In genomic region chr6:106509420-106510089, GRCh38 we compare ENCODE assay signal across 9 cellular contexts.
DNase-seq lines count a peak whose midpoint lies in the region; ATAC-seq and TF ChIP-seq lines count a peak whose summit lies in the region.
"Had no signal": no experiment of that assay in that cellular context is flagged by ENCODE, and none has a peak within 500 bp of the region (broad histone marks: within the 10 kb centered on the region; RNA-seq: fewer than 3 reads in every experiment).

No MANE protein-coding gene starts in this region.

- CTCF ChIA-PET in activated B cell treated with CpG ODN at 0.5 μM for 24 hours (lab: Charles Lee) = interaction anchor here (0.8 to 6.5 kb wide), 17 partner anchors 9 to 470 kb away, joined by 3 to 94 read pairs (median 6); no protein-coding TSS in a partner anchor

- no peaks in the 10 kb centered on the region for H3K36me3 ChIP-seq in iPS DF 6.9 (ENCODE audit: control insufficient read depth, insufficient read depth, low read length)

- TF ChIP-seq CTCF in activated B cell treated with CpG ODN at 0.5 μM for 24 hours (IDR thresholded peaks at IDR 0.05) = no peak

- no peaks in the 10 kb centered on the region for H3K9me3 ChIP-seq in iPS DF 6.9 (ENCODE audit: control insufficient read depth, insufficient read depth, low read length)

- intact Hi-C loops in activated B cell treated with CpG ODN at 0.5 μM for 24 hours (cut with micrococcal nuclease) = loop anchor here (2.0 to 10.0 kb wide), 5 partner anchors 15 to 515 kb away; partner anchors contain the start of genes CRYBG1 and PRDM1

- peak; percentile 16 for ATAC-seq in activated B cell treated with CpG ODN at 0.5 μM for 24 hours (ENCODE audit: low read depth)
- peak; percentile 45 for ATAC-seq in stimulated activated naive CD8-positive, alpha-beta T cell treated with anti-CD3 and anti-CD28 coated beads, Interleukin-15, Interleukin-2, amounts not matched to agents 100 U/mL and 50 U/mL, for 24 hours

- no peak overlapping the region for H3K27ac ChIP-seq in iPS DF 6.9 (ENCODE audit: low read length)

- no CpG with 5 or more reads among the region's 25 CpGs for WGBS in iPS DF 6.9 (ENCODE audit: insufficient coverage, insufficient read length)

- no peaks in the 10 kb centered on the region for H3K36me3 Mint-ChIP-seq in T-helper 2 cell treated with Interferon-gamma antibody and Interleukin-4, amounts not matched to agents 5 μg/mL and 100 μg/mL, for 36 hours (ENCODE audit: low read depth)
- H3K36me3 Mint-ChIP-seq in activated B cell treated with CpG ODN at 0.5 μM for 24 hours (ENCODE audit: low read depth) = peaks cover 3% of the 10 kb centered on the region

- H3K4me3 Mint-ChIP-seq in T-helper 2 cell treated with Interferon-gamma antibody and Interleukin-4, amounts not matched to agents 5 μg/mL and 100 μg/mL, for 36 hours = peak overlapping the region; percentile 89
- peak overlapping the region; percentile 97 for H3K4me3 Mint-ChIP-seq in activated B cell treated with CpG ODN at 0.5 μM for 24 hours

- no peak overlapping the region for H3K27ac Mint-ChIP-seq in T-helper 2 cell treated with Interferon-gamma antibody and Interleukin-4, amounts not matched to agents 5 μg/mL and 100 μg/mL, for 36 hours
- peak overlapping the region; percentile 74 for H3K27ac Mint-ChIP-seq in activated B cell treated with CpG ODN at 0.5 μM for 24 hours

- peaks cover 36% of the 10 kb centered on the region for H3K4me1 Mint-ChIP-seq in T-helper 2 cell treated with Interferon-gamma antibody and Interleukin-4, amounts not matched to agents 5 μg/mL and 100 μg/mL, for 36 hours (ENCODE audit: low read depth)
- H3K4me1 Mint-ChIP-seq in activated B cell treated with CpG ODN at 0.5 μM for 24 hours = peaks cover 38% of the 10 kb centered on the region

- POLR2A ChIA-PET in activated B cell treated with CpG ODN at 0.5 μM for 24 hours (lab: Charles Lee) = interaction anchor here (0.5 to 6.4 kb wide), 8 partner anchors 14 to 174 kb away, joined by 3 to 201 read pairs (median 6); no protein-coding TSS in a partner anchor

- peaks cover 31% of the 10 kb centered on the region for H3K27me3 ChIP-seq in iPS DF 6.9 (ENCODE audit: control insufficient read depth, insufficient read depth, low read length)

- no peak for DNase-seq in T-helper 2 cell treated with Interferon-gamma antibody and Interleukin-4, amounts not matched to agents 5 μg/mL and 100 μg/mL, for 36 hours (ENCODE audit: low spot score)
- DNase-seq in T-helper 2 cell = no peak
- peak; percentile 29 for DNase-seq in activated B cell treated with CpG ODN at 0.5 μM for 24 hours
- no peak for DNase-seq in iPS DF 6.9 (ENCODE audit: low read depth, low spot score)
- DNase-seq in stimulated activated naive CD8-positive, alpha-beta T cell treated with anti-CD3 and anti-CD28 coated beads, Interleukin-15, Interleukin-2, amounts not matched to agents 100 U/mL and 50 U/mL, for 24 hours = peak; percentile 60
- DNase-seq in hippocampal formation (lab: John Stamatoyannopoulos, UW) = no peak
- no peak for DNase-seq in SHP77 (lab: John Stamatoyannopoulos, UW)
- no peak for DNase-seq in activated CD4-positive, CD25-positive, alpha-beta regulatory T cell treated with anti-CD3 and anti-CD28 coated beads, Interleukin-2, amount 50 U/mL, for 72 hours
- DNase-seq: NCI-H1105 had no signal

- H3K4me1 ChIP-seq in iPS DF 6.9 (ENCODE audit: control insufficient read depth, insufficient read depth, low read length) = peaks cover 3% of the 10 kb centered on the region

- no peaks in the 10 kb centered on the region for H3K9me3 Mint-ChIP-seq in T-helper 2 cell treated with Interferon-gamma antibody and Interleukin-4, amounts not matched to agents 5 μg/mL and 100 μg/mL, for 36 hours
- H3K9me3 Mint-ChIP-seq in activated B cell treated with CpG ODN at 0.5 μM for 24 hours = no peaks in the 10 kb centered on the region

- H3K27me3 Mint-ChIP-seq in T-helper 2 cell treated with Interferon-gamma antibody and Interleukin-4, amounts not matched to agents 5 μg/mL and 100 μg/mL, for 36 hours (ENCODE audit: low read depth) = peaks cover 11% of the 10 kb centered on the region
- no peaks in the 10 kb centered on the region for H3K27me3 Mint-ChIP-seq in activated B cell treated with CpG ODN at 0.5 μM for 24 hours

- peak overlapping the region; percentile 36; the same call in 1 of the 2 replicates for H3K4me3 ChIP-seq in iPS DF 6.9 (ENCODE audit: low read length)

Comparison
In these comparisons a context has a peak if more than half of its experiments do, and no peak if none do; other contexts are left out.
1. DNase-seq: peak in activated B cell treated with CpG ODN at 0.5 μM for 24 hours (single experiment) and stimulated activated naive CD8-positive, alpha-beta T cell treated with anti-CD3 and anti-CD28 coated beads, Interleukin-15, Interleukin-2, amounts not matched to agents 100 U/mL and 50 U/mL, for 24 hours (single experiment); none in T-helper 2 cell treated with Interferon-gamma antibody and Interleukin-4, amounts not matched to agents 5 μg/mL and 100 μg/mL, for 36 hours (single experiment), T-helper 2 cell (0 of 5), iPS DF 6.9 (single experiment), hippocampal formation (0 of 2), SHP77 (0 of 2) and activated CD4-positive, CD25-positive, alpha-beta regulatory T cell treated with anti-CD3 and anti-CD28 coated beads, Interleukin-2, amount 50 U/mL, for 72 hours (single experiment).